In the genomic region with DNA sequence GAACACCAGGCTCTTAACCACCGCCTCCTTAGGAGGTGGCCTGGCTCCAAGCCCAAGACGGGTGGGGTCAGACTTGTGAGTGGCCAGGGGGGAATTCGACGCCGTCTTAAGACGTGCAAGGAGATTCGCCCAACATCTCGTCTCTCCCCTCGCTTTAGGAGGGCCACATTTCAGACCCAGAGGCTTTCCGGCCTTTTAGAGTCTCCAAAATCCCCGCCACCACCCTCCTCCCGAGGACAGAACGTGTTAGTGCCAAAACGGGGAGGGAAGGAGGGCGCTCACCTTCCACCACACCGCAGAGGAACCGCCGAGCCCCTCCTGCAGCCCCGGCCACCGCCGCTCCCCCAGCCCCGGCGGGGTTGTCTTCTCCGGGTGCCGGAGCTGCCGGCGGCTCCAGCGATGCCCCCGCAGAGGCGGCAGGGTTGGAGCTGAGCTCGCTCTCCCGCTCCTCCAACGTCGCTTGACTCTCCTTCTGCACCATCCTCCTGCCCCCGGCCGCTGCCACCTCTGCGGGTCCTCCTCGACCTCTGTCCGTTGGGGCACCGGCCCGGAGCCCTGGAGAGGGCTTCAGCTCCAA, we compare ENCODE assay signal across 9 cellular contexts. TPM values are rescaled to one million over a fixed set of nuclear protein-coding genes. Genes with fewer than 3 reads are reported as not detected.
DNase-seq lines count a peak whose midpoint lies in the region; ATAC-seq and TF ChIP-seq lines count a peak whose summit lies in the region.
"Had no signal": no experiment of that assay in that cellular context is flagged by ENCODE, and none has a peak within 500 bp of the region (broad histone marks: within the 10 kb centered on the region; RNA-seq: fewer than 3 reads in every experiment).

No MANE protein-coding gene starts in this region.

- intact Hi-C loops in esophagus squamous epithelium (cut with DNase I) (no loop called here), upper lobe of right lung (cut with DNase I) (no loop called here)

- peak; percentile 86 for DNase-seq in AG20443 (ENCODE audit: low spot score)
- DNase-seq in activated CD8-positive, alpha-beta T cell treated with anti-CD3 and anti-CD28 coated beads, Interleukin-2, amount 10 ng/mL, durations not matched to agents 7 days and 5 days: peak; percentile 58
- peak; percentile 37 for DNase-seq in esophagus squamous epithelium (lab: John Stamatoyannopoulos, UW)
- peak; percentile 94 for DNase-seq in upper lobe of right lung
- no peak for DNase-seq in NCI-H345 treated with DMSO at 0.1 percent for 48 hours (lab: John Stamatoyannopoulos, UW; ENCODE audit: unreplicated experiment)

- no peaks in the 10 kb centered on the region for H3K27me3 Mint-ChIP-seq in activated CD8-positive, alpha-beta T cell treated with anti-CD3 and anti-CD28 coated beads, Interleukin-2, amount 10 ng/mL, durations not matched to agents 7 days and 5 days (ENCODE audit: low read depth)

- H3K4me1 Mint-ChIP-seq in activated CD8-positive, alpha-beta T cell treated with anti-CD3 and anti-CD28 coated beads, Interleukin-2, amount 10 ng/mL, durations not matched to agents 7 days and 5 days (ENCODE audit: low read depth): peaks cover 37% of the 10 kb centered on the region

- peak overlapping the region; percentile 100 for H3K4me2 ChIP-seq in Loucy (ENCODE audit: low read depth, low read length, poor library complexity, severe bottlenecking)

- no peaks in the 10 kb centered on the region for H3K9me2 ChIP-seq in Loucy (replicated peaks; ENCODE audit: low read depth, low read length)

- peak in 3 of 4 donors; percentile 4 to 64 (median 54) for TF ChIP-seq POLR2A in esophagus squamous epithelium (IDR thresholded peaks at IDR 0.05)

- peak overlapping the region; percentile 91 for H3K9ac ChIP-seq in Loucy (ENCODE audit: low read depth, low read length, poor library complexity, severe bottlenecking)

- H3K4me1 ChIP-seq in Loucy (ENCODE audit: insufficient read depth, low read length, poor library complexity, severe bottlenecking) (peaks cover 56% of the 10 kb centered on the region), esophagus squamous epithelium (peaks cover 21 to 51% (median 33%) of the 10 kb centered on the region in 3 donors), muscle layer of duodenum (ENCODE audit: control insufficient read depth in 1 of 2, insufficient read depth in 2 of 2, low read length in 2 of 2) (peaks cover 16 to 34% of the 10 kb centered on the region in 2 donors), upper lobe of right lung (peaks cover 34% of the 10 kb centered on the region)

- H3K27me3 ChIP-seq in Loucy (ENCODE audit: insufficient read depth, low read length, poor library complexity, severe bottlenecking): no peaks in the 10 kb centered on the region
- no peaks in the 10 kb centered on the region for H3K27me3 ChIP-seq in esophagus squamous epithelium
- H3K27me3 ChIP-seq in muscle layer of duodenum (ENCODE audit: low read depth, low read length): no peaks in the 10 kb centered on the region
- H3K27me3 ChIP-seq in upper lobe of right lung: no peaks in the 10 kb centered on the region

- H3K27ac Mint-ChIP-seq in activated CD8-positive, alpha-beta T cell treated with anti-CD3 and anti-CD28 coated beads, Interleukin-2, amount 10 ng/mL, durations not matched to agents 7 days and 5 days: peak overlapping the region; percentile 99

- peaks cover 36% of the 10 kb centered on the region for H3K36me3 Mint-ChIP-seq in activated CD8-positive, alpha-beta T cell treated with anti-CD3 and anti-CD28 coated beads, Interleukin-2, amount 10 ng/mL, durations not matched to agents 7 days and 5 days (ENCODE audit: low read depth)

- peak overlapping the region; percentile 93 to 98 (median 96) for H3K27ac ChIP-seq in esophagus squamous epithelium
- H3K27ac ChIP-seq in muscle layer of duodenum (ENCODE audit: low read length): peak overlapping the region; percentile 97
- peak overlapping the region; percentile 97 for H3K27ac ChIP-seq in upper lobe of right lung

- TF ChIP-seq CTCF in Loucy (conservative IDR thresholded peaks at IDR 0.05; ENCODE audit: low read length): no peak
- TF ChIP-seq CTCF in esophagus squamous epithelium (IDR thresholded peaks at IDR 0.05): no peak
- no peak for TF ChIP-seq CTCF in upper lobe of right lung (IDR thresholded peaks at IDR 0.05)

- 0 to 1% methylated on average over 10 to 19 of the region's 41 CpGs for WGBS in esophagus squamous epithelium, 2 donors

- H3F3A ChIP-seq in Loucy (ENCODE audit: low read depth): no peaks in the 10 kb centered on the region

- CTCF ChIA-PET in activated CD8-positive, alpha-beta T cell treated with anti-CD3 and anti-CD28 coated beads, Interleukin-2, amount 10 ng/mL, durations not matched to agents 7 days and 5 days (lab: Charles Lee): interaction anchor here (1.6 to 4.2 kb wide), 7 partner anchors 19 to 37 kb away, joined by 4 to 42 read pairs (median 9); a partner anchor contains a TSS

- peaks cover 55% of the 10 kb centered on the region for H4K20me1 ChIP-seq in Loucy (ENCODE audit: insufficient read depth, low read length, poor library complexity, severe bottlenecking)

- H3K9me3 Mint-ChIP-seq in activated CD8-positive, alpha-beta T cell treated with anti-CD3 and anti-CD28 coated beads, Interleukin-2, amount 10 ng/mL, durations not matched to agents 7 days and 5 days (ENCODE audit: insufficient read depth): no peaks in the 10 kb centered on the region

- H3K9me3 ChIP-seq in Loucy (ENCODE audit: insufficient read depth, low read depth, low read length): no peaks in the 10 kb centered on the region
- H3K9me3 ChIP-seq in esophagus squamous epithelium: no peaks in the 10 kb centered on the region
- H3K9me3 ChIP-seq in muscle layer of duodenum (ENCODE audit: control insufficient read depth in 1 of 2, low read length in 2 of 2): no peaks in the 10 kb centered on the region
- H3K9me3 ChIP-seq in upper lobe of right lung: no peaks in the 10 kb centered on the region

- peak; percentile 0 for ATAC-seq in GM18909 (IDR thresholded peaks at IDR 0.05; ENCODE audit: poor library complexity, unreplicated experiment)
- peak; percentile 25 for ATAC-seq in activated CD8-positive, alpha-beta T cell treated with anti-CD3 and anti-CD28 coated beads, Interleukin-2, amount 10 ng/mL, durations not matched to agents 7 days and 5 days
- peak; percentile 70 for ATAC-seq in upper lobe of right lung

- H3K4me3 ChIP-seq in Loucy (ENCODE audit: low read length, poor library complexity, severe bottlenecking): peak overlapping the region; percentile 98
- peak overlapping the region; percentile 82 to 99 (median 92) for H3K4me3 ChIP-seq in esophagus squamous epithelium
- peak overlapping the region; percentile 97 to 100 for H3K4me3 ChIP-seq in muscle layer of duodenum (ENCODE audit: low read depth in 1 of 2, low read length in 2 of 2)
- H3K4me3 ChIP-seq in upper lobe of right lung: peak overlapping the region; percentile 100

- H3K4me3 Mint-ChIP-seq in activated CD8-positive, alpha-beta T cell treated with anti-CD3 and anti-CD28 coated beads, Interleukin-2, amount 10 ng/mL, durations not matched to agents 7 days and 5 days: peak overlapping the region; percentile 96

- POLR2A ChIA-PET in activated CD8-positive, alpha-beta T cell treated with anti-CD3 and anti-CD28 coated beads, Interleukin-2, amount 10 ng/mL, durations not matched to agents 7 days and 5 days (lab: Charles Lee): interaction anchor here (0.7 to 2.9 kb wide), 22 partner anchors 9 to 1447 kb away, joined by 3 to 49 read pairs (median 5); a partner anchor contains a TSS

- no peak overlapping the region for H2AFZ ChIP-seq in Loucy (ENCODE audit: low read length)

- peaks cover 6% of the 10 kb centered on the region; the same call in 1 of the 2 replicates for H3K36me3 ChIP-seq in Loucy (ENCODE audit: insufficient read depth, low read length)
- H3K36me3 ChIP-seq in esophagus squamous epithelium: peaks cover 0 to 7% (median 1%) of the 10 kb centered on the region in 3 donors
- peaks cover 0 to 9% of the 10 kb centered on the region in 2 donors for H3K36me3 ChIP-seq in muscle layer of duodenum (ENCODE audit: control insufficient read depth in 1 of 2, insufficient read depth in 2 of 2, low read length in 2 of 2)
- H3K36me3 ChIP-seq in upper lobe of right lung: peaks cover 9% of the 10 kb centered on the region

- peaks cover 71% of the 10 kb centered on the region for H3K79me2 ChIP-seq in Loucy (ENCODE audit: insufficient read depth, low read length)

RNA-seq across cellular contexts. Expression of a gene that starts 0.6 kb away (rescaled TPM):
- total RNA-seq in activated CD8-positive, alpha-beta T cell treated with anti-CD3 and anti-CD28 coated beads, Interleukin-2, amount 10 ng/mL, durations not matched to agents 7 days and 5 days: 100 to 1,000 TPM; 122 to 129 TPM
- total RNA-seq in esophagus squamous epithelium (100 to 1,000 TPM in 1 of 4 donors, 10 to 100 TPM in 3; 44.2 to 121 (median 60.7) TPM), upper lobe of right lung (91.6 TPM)

RNA-seq across cellular contexts. Expression of a gene that starts 26.0 kb away (rescaled TPM):
- 1 to 10 TPM; 1.9 to 2.7 TPM for total RNA-seq in activated CD8-positive, alpha-beta T cell treated with anti-CD3 and anti-CD28 coated beads, Interleukin-2, amount 10 ng/mL, durations not matched to agents 7 days and 5 days
- total RNA-seq in esophagus squamous epithelium (1 to 10 TPM in 2 of 4 donors, not detected in 2; 1.2 to 1.5 TPM), upper lobe of right lung (3.0 TPM)

RNA-seq across cellular contexts. Expression of a gene that starts 34.4 kb away (rescaled TPM):
- 10 to 100 TPM; 49.7 to 58.3 TPM for total RNA-seq in activated CD8-positive, alpha-beta T cell treated with anti-CD3 and anti-CD28 coated beads, Interleukin-2, amount 10 ng/mL, durations not matched to agents 7 days and 5 days
- 10 to 100 TPM; 36.7 to 91.3 (median 52.2) TPM for total RNA-seq in esophagus squamous epithelium
- total RNA-seq in upper lobe of right lung: 18.0 TPM

RNA-seq across cellular contexts. Expression of a gene that starts 41.7 kb away (rescaled TPM):
- not detected for total RNA-seq in activated CD8-positive, alpha-beta T cell treated with anti-CD3 and anti-CD28 coated beads, Interleukin-2, amount 10 ng/mL, durations not matched to agents 7 days and 5 days
- total RNA-seq in esophagus squamous epithelium: not detected
- total RNA-seq in upper lobe of right lung: 1.2 TPM
- total RNA-seq: T-helper 2 cell treated with Interferon-gamma antibody and Interleukin-4, amounts not matched to agents 100 ng/mL and 5 ng/mL, for 36 hours had no signal

Comparison
In these comparisons a context has a peak if more than half of its experiments do, and no peak if none do; other contexts are left out.
1. ATAC-seq: peak in every context shown above with its lines; median percentile 70 in upper lobe of right lung; 25 in activated CD8-positive, alpha-beta T cell treated with anti-CD3 and anti-CD28 coated beads, Interleukin-2, amount 10 ng/mL, durations not matched to agents 7 days and 5 days; 0 in GM18909.